7 cellular contexts compared by ENCODE assay signal in the genomic region with DNA sequence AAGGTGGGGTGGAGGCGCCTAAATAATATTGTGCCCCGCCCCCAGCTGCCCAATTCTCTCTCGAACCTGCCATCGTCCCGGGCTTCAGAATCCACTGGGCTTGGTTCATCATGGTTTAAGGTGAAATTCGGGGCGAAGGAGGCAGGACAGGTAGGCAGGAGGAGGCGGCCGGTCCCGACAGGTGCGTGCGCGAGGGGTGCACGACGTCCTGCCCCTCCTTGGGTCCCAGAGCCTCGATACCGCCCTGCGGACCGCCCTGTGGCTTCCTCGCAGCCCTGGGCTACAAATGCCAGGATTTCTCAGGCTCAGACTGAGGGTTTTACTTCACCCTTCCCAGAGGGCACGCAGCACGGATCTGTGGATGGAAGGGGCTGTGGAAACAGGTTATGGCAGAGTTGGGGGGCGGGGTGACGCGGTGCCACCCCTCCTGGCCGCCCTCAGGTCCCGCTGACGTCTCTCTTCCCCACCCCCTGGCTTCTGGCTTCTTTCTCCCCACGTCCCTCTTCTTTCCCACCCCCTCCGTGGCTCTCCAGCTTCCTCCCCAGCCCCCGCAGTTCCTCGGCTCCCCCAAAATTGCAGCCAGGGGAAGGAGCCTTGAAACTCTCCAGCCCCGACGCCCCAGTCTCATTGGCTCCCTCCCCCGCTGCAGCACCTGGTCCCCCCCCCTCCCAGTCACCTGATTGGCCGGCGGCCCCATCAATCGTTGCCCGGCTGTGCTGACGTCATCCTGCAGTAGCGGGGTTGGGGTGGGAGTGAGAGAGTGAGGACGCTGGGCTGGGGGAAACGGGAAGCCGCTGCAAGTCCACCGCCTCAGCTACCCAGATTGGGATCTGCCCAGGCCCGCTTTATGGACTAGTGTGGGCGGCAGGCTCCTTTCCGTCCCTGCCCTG. TPM values are rescaled to one million over a fixed set of nuclear protein-coding genes. Genes with fewer than 3 reads are reported as not detected.
DNase-seq lines count a peak whose midpoint lies in the region; ATAC-seq and TF ChIP-seq lines count a peak whose summit lies in the region.

A gene (plus strand): TSS at position 725 of the 890 bp plus-strand sequence. CDS start 278 bp downstream, outside the sequence.

- peak within 1 kb of the TSS; percentile 75 for H3K4me3 ChIP-seq in choroid plexus epithelial cell (ENCODE audit: low read depth, low read length)

- TF ChIP-seq CTCF in choroid plexus epithelial cell (conservative IDR thresholded peaks at IDR 0.05; ENCODE audit: low read depth, low read length), result no peak

- H3K27ac Mint-ChIP-seq in activated CD4-positive, alpha-beta T cell treated with anti-CD3 and anti-CD28 coated beads, Interleukin-2, amount 10 ng/mL, durations not matched to agents 24 days and 14 days, result peak within 1 kb of the TSS; percentile 89

- DNase-seq in NCI-H345 (lab: John Stamatoyannopoulos, UW) (peak; percentile 87), choroid plexus epithelial cell (ENCODE audit: low read depth) (peak; percentile 79)
- DNase-seq in activated CD4-positive, alpha-beta T cell treated with anti-CD3 and anti-CD28 coated beads, Interleukin-2, amount 10 ng/mL, durations not matched to agents 24 days and 14 days, result peak; percentile 95
- peak; percentile 67 to 76 (median 70) for DNase-seq in stimulated activated CD4-positive, alpha-beta T cell treated with anti-CD3 and anti-CD28 coated beads, Interleukin-1b, Interleukin-23, amount 100 ng/mL, for 24 hours (ENCODE audit: low read depth in 4 of 4, low spot score in 1 of 4)

- peaks cover 33% of the 10 kb centered on the region for H3K36me3 Mint-ChIP-seq in activated CD4-positive, alpha-beta T cell treated with anti-CD3 and anti-CD28 coated beads, Interleukin-2, amount 10 ng/mL, durations not matched to agents 24 days and 14 days (ENCODE audit: low read depth)

- H3K27ac ChIP-seq in layer of hippocampus (ENCODE audit: low read depth, low read length), result peak within 1 kb of the TSS; percentile 69

- H3K4me1 Mint-ChIP-seq in activated CD4-positive, alpha-beta T cell treated with anti-CD3 and anti-CD28 coated beads, Interleukin-2, amount 10 ng/mL, durations not matched to agents 24 days and 14 days, result peaks cover 44% of the 10 kb centered on the region

- no peaks in the 10 kb centered on the region for H3K9me3 Mint-ChIP-seq in activated CD4-positive, alpha-beta T cell treated with anti-CD3 and anti-CD28 coated beads, Interleukin-2, amount 10 ng/mL, durations not matched to agents 24 days and 14 days

- H3K4me3 Mint-ChIP-seq in activated CD4-positive, alpha-beta T cell treated with anti-CD3 and anti-CD28 coated beads, Interleukin-2, amount 10 ng/mL, durations not matched to agents 24 days and 14 days, result peak within 1 kb of the TSS; percentile 98

- ATAC-seq in GM18511 (IDR thresholded peaks at IDR 0.05; ENCODE audit: unreplicated experiment) (peak; percentile 81), HG03039 (IDR thresholded peaks at IDR 0.05; ENCODE audit: unreplicated experiment) (peak; percentile 66)

- no peaks in the 10 kb centered on the region for H3K27me3 Mint-ChIP-seq in activated CD4-positive, alpha-beta T cell treated with anti-CD3 and anti-CD28 coated beads, Interleukin-2, amount 10 ng/mL, durations not matched to agents 24 days and 14 days

- intact Hi-C loops in activated CD4-positive, alpha-beta T cell treated with anti-CD3 and anti-CD28 coated beads, Interleukin-2, amount 10 ng/mL, durations not matched to agents 24 days and 14 days (cut with micrococcal nuclease), result loop anchor here (1.0 to 2.0 kb wide), 3 partner anchors 17 to 1113 kb away; a partner anchor contains a TSS

- H3K27me3 ChIP-seq in layer of hippocampus (ENCODE audit: control insufficient read depth, insufficient read depth, low read length), result no peaks in the 10 kb centered on the region

RNA-seq across cellular contexts. Expression of the gene that starts here (rescaled TPM):
- total RNA-seq in activated CD4-positive, alpha-beta T cell treated with anti-CD3 and anti-CD28 coated beads, Interleukin-2, amount 10 ng/mL, durations not matched to agents 24 days and 14 days, result 42.1 and 47.0 TPM in 2 replicates

Comparison
In these comparisons a context has a peak if more than half of its experiments do, and no peak if none do; other contexts are left out.
1. Peak in every context shown above with its lines: DNase-seq, ATAC-seq, H3K4me3 ChIP-seq and H3K27ac ChIP-seq.